ENCODE assay signal across 8 cellular contexts in the genomic region with DNA sequence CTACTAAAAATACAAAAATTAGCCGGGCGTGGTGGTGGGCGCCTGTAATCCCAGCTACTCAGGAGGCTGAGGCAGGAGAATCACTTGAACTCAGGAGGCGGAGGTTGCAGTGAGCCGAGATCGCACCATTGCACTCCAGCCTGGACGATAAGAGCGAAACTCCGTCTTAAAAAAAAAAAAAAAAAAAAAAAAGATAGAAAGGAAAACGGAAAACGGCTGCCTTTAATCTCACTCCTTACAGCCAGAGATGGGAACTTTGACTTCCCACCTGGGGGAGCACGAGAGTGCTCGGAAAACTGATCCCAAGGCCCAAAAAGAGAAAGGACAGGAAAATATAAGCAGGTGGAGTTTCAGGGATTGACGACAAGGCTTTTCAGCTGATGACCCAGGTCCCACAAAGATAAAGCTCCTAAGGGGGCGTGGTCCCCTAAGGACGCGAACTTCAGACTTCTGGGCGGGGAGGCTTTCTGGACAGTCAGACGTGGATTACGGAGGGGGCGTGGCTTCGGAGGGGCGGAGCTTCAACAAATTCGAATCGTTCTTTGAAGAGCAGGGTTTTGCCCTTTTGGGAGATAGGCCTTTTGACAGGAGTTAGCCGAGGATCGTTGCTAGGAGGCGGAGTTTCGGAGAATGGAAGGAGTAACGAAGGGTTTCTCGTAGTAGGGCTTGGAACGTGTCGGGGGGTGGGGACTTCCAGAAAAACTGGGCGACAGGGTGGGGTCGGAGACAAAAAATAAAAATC. TPM values are rescaled to one million over a fixed set of nuclear protein-coding genes. Genes with fewer than 3 reads are reported as not detected.
A peak's percentile ranks its signal among the peaks of the same experiment; 100 is the strongest.
DNase-seq lines count a peak whose midpoint lies in the region; ATAC-seq lines count a peak whose summit lies in the region.

No MANE protein-coding gene starts in this region.

- peak; percentile 24 for ATAC-seq in HG03135 (IDR thresholded peaks at IDR 0.05; ENCODE audit: unreplicated experiment)
- peak; percentile 30 for ATAC-seq in activated CD4-positive, alpha-beta T cell treated with anti-CD3 and anti-CD28 coated beads for 36 hours
- no peak for ATAC-seq in GM18861 (IDR thresholded peaks at IDR 0.05; ENCODE audit: unreplicated experiment)

- H3K4me3 Mint-ChIP-seq in activated CD4-positive, alpha-beta T cell treated with anti-CD3 and anti-CD28 coated beads for 36 hours = no peak overlapping the region

- H3K4me1 Mint-ChIP-seq in activated CD4-positive, alpha-beta T cell treated with anti-CD3 and anti-CD28 coated beads for 36 hours = peaks cover 34% of the 10 kb centered on the region

- peaks cover 25% of the 10 kb centered on the region for H3K36me3 Mint-ChIP-seq in activated CD4-positive, alpha-beta T cell treated with anti-CD3 and anti-CD28 coated beads for 36 hours (ENCODE audit: low read depth)

- no peak overlapping the region for H3K27ac Mint-ChIP-seq in activated CD4-positive, alpha-beta T cell treated with anti-CD3 and anti-CD28 coated beads for 36 hours

- intact Hi-C loops in activated CD4-positive, alpha-beta T cell treated with anti-CD3 and anti-CD28 coated beads for 36 hours (cut with DNase I, micrococcal nuclease) = loop anchor here (1.0 to 10.0 kb wide), 19 partner anchors 10 to 789 kb away; a partner anchor contains a TSS

- H3K9me3 Mint-ChIP-seq in activated CD4-positive, alpha-beta T cell treated with anti-CD3 and anti-CD28 coated beads for 36 hours (ENCODE audit: low read depth) = no peaks in the 10 kb centered on the region

- POLR2A ChIA-PET in activated CD4-positive, alpha-beta T cell treated with anti-CD3 and anti-CD28 coated beads for 36 hours (lab: Charles Lee) = interaction anchor here (0.6 to 2.3 kb wide), 14 partner anchors 8 to 639 kb away, joined by 3 to 12 read pairs (median 4); a partner anchor contains a TSS

- CTCF ChIA-PET in activated CD4-positive, alpha-beta T cell treated with anti-CD3 and anti-CD28 coated beads for 36 hours (lab: Charles Lee) = interaction anchor here (0.6 to 2.9 kb wide), 10 partner anchors 12 to 198 kb away, joined by 3 to 15 read pairs (median 3); a partner anchor contains a TSS

- DNase-seq in Daoy (ENCODE audit: low read depth) = peak; percentile 99
- peak; percentile 85 to 86 for DNase-seq in NCI-H524 (lab: John Stamatoyannopoulos, UW)
- DNase-seq in activated CD4-positive, alpha-beta T cell treated with anti-CD3 and anti-CD28 coated beads for 36 hours = peak; percentile 98
- DNase-seq in kidney tubule cell (ENCODE audit: low spot score) = peak; percentile 98
- DNase-seq in stimulated activated CD4-positive, alpha-beta T cell treated with anti-CD3 and anti-CD28 coated beads, Interleukin-15, amount 100 ng/mL, for 48 hours (ENCODE audit: low read depth in 2 of 2) = peak; percentile 92 to 95

- H3K27me3 Mint-ChIP-seq in activated CD4-positive, alpha-beta T cell treated with anti-CD3 and anti-CD28 coated beads for 36 hours = no peaks in the 10 kb centered on the region

- peak overlapping the region; percentile 99 for H3K27ac ChIP-seq in cingulate gyrus (ENCODE audit: low read depth, low read length)

RNA-seq across cellular contexts. Expression of a gene that starts 1.0 kb away (rescaled TPM):
- total RNA-seq in Daoy (2014; rRNA removed; shearing (Covaris generic)) = 362 and 379 TPM in 2 replicates
- total RNA-seq in activated CD4-positive, alpha-beta T cell treated with anti-CD3 and anti-CD28 coated beads for 36 hours = 100 to 1,000 TPM; 190 to 196 TPM

RNA-seq across cellular contexts. Expression of a gene that starts 3.0 kb away (rescaled TPM):
- 112 and 126 TPM in 2 replicates for total RNA-seq in Daoy (2014; rRNA removed; shearing (Covaris generic))
- total RNA-seq in activated CD4-positive, alpha-beta T cell treated with anti-CD3 and anti-CD28 coated beads for 36 hours = 10 to 100 TPM; 45.9 to 65.7 TPM

RNA-seq across cellular contexts. Expression of a gene that starts 9.6 kb away (rescaled TPM):
- total RNA-seq in Daoy (2014; rRNA removed; shearing (Covaris generic)) = 48.1 and 51.2 TPM in 2 replicates
- total RNA-seq in activated CD4-positive, alpha-beta T cell treated with anti-CD3 and anti-CD28 coated beads for 36 hours = 10 to 100 TPM; 38.0 to 42.4 TPM

RNA-seq across cellular contexts. Expression of a gene that starts 11.9 kb away (rescaled TPM):
- total RNA-seq in Daoy (2014; rRNA removed; shearing (Covaris generic)) = 21.8 and 24.3 TPM in 2 replicates
- 10 to 100 TPM; 24.5 to 25.6 TPM for total RNA-seq in activated CD4-positive, alpha-beta T cell treated with anti-CD3 and anti-CD28 coated beads for 36 hours

RNA-seq across cellular contexts. Expression of a gene that starts 17.6 kb away (rescaled TPM):
- total RNA-seq in Daoy (2014; rRNA removed; shearing (Covaris generic)) = 10.5 and 10.9 TPM in 2 replicates
- 10 to 100 TPM; 22.6 to 28.1 TPM for total RNA-seq in activated CD4-positive, alpha-beta T cell treated with anti-CD3 and anti-CD28 coated beads for 36 hours
